Comparison of ENCODE assay signal across 8 cellular contexts in the genomic region with DNA sequence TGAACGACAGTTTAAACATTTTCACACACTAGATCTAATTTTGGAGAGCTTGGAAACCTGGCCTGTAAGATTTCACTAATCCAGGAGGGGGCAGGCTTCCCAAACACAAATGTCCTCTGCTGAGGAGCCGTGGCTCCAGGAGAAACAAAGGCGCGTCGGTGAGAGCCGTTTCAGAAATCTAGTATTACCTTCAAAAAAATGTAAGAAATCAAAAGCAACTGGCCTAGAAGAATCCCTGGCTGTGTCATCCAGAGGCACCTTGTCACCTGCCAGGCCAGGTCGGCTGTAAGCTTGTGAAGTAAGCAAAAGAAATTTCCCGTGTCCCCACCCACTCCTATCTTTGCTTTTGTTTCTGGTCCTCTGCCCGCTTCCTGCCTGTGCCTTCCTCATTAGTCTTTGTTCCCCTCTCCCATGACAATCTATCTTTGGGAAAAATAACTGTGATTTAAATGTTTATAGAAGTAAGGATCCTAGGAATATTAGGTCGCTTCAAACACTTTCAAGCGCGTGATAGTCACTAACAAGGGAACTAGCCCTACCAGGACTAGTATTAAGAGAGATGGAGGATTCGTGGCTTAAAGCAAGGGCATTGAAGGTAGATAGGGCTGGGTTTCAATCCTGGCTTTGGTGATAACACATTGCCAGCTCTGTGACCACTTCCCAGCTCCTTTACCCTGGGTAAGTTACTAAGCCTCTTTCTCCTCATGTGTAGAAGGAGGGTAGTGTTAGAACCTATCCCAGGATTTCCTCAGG.
DNase-seq lines count a peak whose midpoint lies in the region; ATAC-seq and TF ChIP-seq lines count a peak whose summit lies in the region.

No MANE protein-coding gene starts in this region.

- no peaks in the 10 kb centered on the region for H3K27me3 Mint-ChIP-seq in activated naive CD8-positive, alpha-beta T cell

- WGBS in upper lobe of left lung, 2 donors: 18 to 20% methylated on average over 13 of the region's 13 CpGs

- H3K9me3 ChIP-seq in SK-N-MC (ENCODE audit: low read depth, low read length) (no peaks in the 10 kb centered on the region), cardiac muscle cell (ENCODE audit: low read depth) (no peaks in the 10 kb centered on the region), upper lobe of left lung (no peaks in the 10 kb centered on the region)

- H3K27ac Mint-ChIP-seq in activated naive CD8-positive, alpha-beta T cell: peak overlapping the region; percentile 47

- peak; percentile 71 for TF ChIP-seq CTCF in cardiac muscle cell (IDR thresholded peaks at IDR 0.05; ENCODE audit: low read depth, low read length)
- TF ChIP-seq CTCF in upper lobe of left lung (IDR thresholded peaks at IDR 0.05): peak; percentile 56 to 86 (median 80)

- no peaks in the 10 kb centered on the region for H3K9me3 Mint-ChIP-seq in activated naive CD8-positive, alpha-beta T cell (ENCODE audit: low read depth)

- no peak for TF ChIP-seq EP300 in upper lobe of left lung (IDR thresholded peaks at IDR 0.05)

- DNase-seq in DMS79 (lab: John Stamatoyannopoulos, UW): peak; percentile 29
- peak; percentile 93 to 95 for DNase-seq in Kasumi-1 (lab: John Stamatoyannopoulos, UW)
- peak; percentile 28 for DNase-seq in SK-N-MC (ENCODE audit: low read depth, low spot score)
- peak; percentile 77 to 83 for DNase-seq in cardiac muscle cell (ENCODE audit: low read depth in 1 of 2, low spot score in 1 of 2)
- DNase-seq in pons (ENCODE audit: low spot score): peak; percentile 71
- peak in 1 of 2 donors; percentile 55 for DNase-seq in upper lobe of left lung

- peak overlapping the region; percentile 89 for H3K4me3 Mint-ChIP-seq in activated naive CD8-positive, alpha-beta T cell

- no peak for TF ChIP-seq POLR2A in upper lobe of left lung (IDR thresholded peaks at IDR 0.05)

- no peaks in the 10 kb centered on the region for H3K36me3 Mint-ChIP-seq in activated naive CD8-positive, alpha-beta T cell

- ATAC-seq in GM21723 (IDR thresholded peaks at IDR 0.05; ENCODE audit: unreplicated experiment) (peak; percentile 85), upper lobe of left lung (ENCODE audit: low FRiP score in 2 of 2) (peak; percentile 81 to 94)

- H3K36me3 ChIP-seq in SK-N-MC (ENCODE audit: insufficient read depth, low read length): no peaks in the 10 kb centered on the region
- no peaks in the 10 kb centered on the region for H3K36me3 ChIP-seq in cardiac muscle cell
- H3K36me3 ChIP-seq in upper lobe of left lung: no peaks in the 10 kb centered on the region

- H3K9ac ChIP-seq in SK-N-MC (ENCODE audit: insufficient read length): peak overlapping the region; percentile 46

- H3K27me3 ChIP-seq in cardiac muscle cell (no peaks in the 10 kb centered on the region), upper lobe of left lung (no peaks in the 10 kb centered on the region)

- no peaks in the 10 kb centered on the region for H3K4me1 ChIP-seq in cardiac muscle cell (ENCODE audit: low read depth)
- H3K4me1 ChIP-seq in upper lobe of left lung: peaks cover 0 to 7% (median 3%) of the 10 kb centered on the region in 4 donors

- peaks cover 7% of the 10 kb centered on the region for H3K4me1 Mint-ChIP-seq in activated naive CD8-positive, alpha-beta T cell (ENCODE audit: low read depth)

- H3K27ac ChIP-seq in SK-N-MC (no peak overlapping the region), cardiac muscle cell (no peak overlapping the region), upper lobe of left lung (no peak overlapping the region)

- H3K4me3 ChIP-seq in SK-N-MC (peak overlapping the region; percentile 82), cardiac muscle cell (peak overlapping the region; percentile 28), upper lobe of left lung (peak overlapping the region in 3 of 4 donors; percentile 24 to 54 (median 49))

Comparison
In these comparisons a context has a peak if more than half of its experiments do, and no peak if none do; other contexts are left out.
1. H3K4me3 ChIP-seq: peak in every context shown above with its lines; median percentile 82 in SK-N-MC; 49 in upper lobe of left lung; 28 in cardiac muscle cell.